In the genomic region with DNA sequence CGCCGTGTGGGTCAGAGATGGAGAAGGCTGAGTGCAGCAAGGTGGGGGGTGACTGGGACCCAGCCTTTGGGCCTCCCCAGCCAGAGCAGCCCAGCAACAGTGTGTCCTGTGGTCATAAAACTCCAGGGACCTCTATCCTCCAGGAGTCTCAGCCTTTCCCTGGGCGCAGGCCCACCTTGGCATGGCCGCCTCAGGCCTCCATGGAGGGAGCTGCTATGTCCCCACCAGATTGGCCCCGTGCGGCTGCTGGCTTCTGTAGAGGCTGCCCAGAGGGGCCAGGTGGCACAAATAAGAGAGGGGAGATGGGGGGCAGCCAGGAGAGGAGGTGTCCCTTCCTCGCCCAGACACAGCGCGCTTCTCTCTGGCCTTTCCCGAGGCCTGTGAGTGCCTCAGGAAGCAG, we compare ENCODE assay signal across 27 cellular contexts. TPM values are rescaled to one million over a fixed set of nuclear protein-coding genes. Genes with fewer than 3 reads are reported as not detected.
"Had no signal": no experiment of that assay in that cellular context is flagged by ENCODE, and none has a peak within 500 bp of the region (broad histone marks: within the 10 kb centered on the region; RNA-seq: fewer than 3 reads in every experiment).

No MANE protein-coding gene starts in this region.

- H3K36me3 ChIP-seq: breast epithelium had no signal

- H3K4me3 ChIP-seq: breast epithelium, heart right ventricle, upper lobe of right lung had no signal

- DNase-seq: activated B cell treated with CpG ODN at 0.5 μM for 24 hours; activated CD4-positive, alpha-beta T cell treated with anti-CD3 and anti-CD28 coated beads, Interleukin-2, amount 50 U/mL, for 1 hour; activated CD8-positive, alpha-beta T cell treated with anti-CD3 and anti-CD28 coated beads for 36 hours; activated gamma-delta T cell treated with Interleukin-2 at 50 U/mL for 16 hours; activated T-cell treated with anti-CD3 and anti-CD28 coated beads, Interleukin-2, amount 50 U/mL, for 4 hours; central memory CD4-positive, alpha-beta T cell; foreskin fibroblast; heart right ventricle; naive B cell; right cardiac atrium; stimulated activated CD4-positive, alpha-beta T cell treated with anti-CD3 and anti-CD28 coated beads, Interleukin-2, amount 100 ng/mL, for 48 hours; stimulated activated naive CD8-positive, alpha-beta T cell treated with anti-CD3 and anti-CD28 coated beads, Interleukin-15, amount 100 ng/mL, for 72 hours; substantia nigra; T-helper 1 cell; upper lobe of right lung had no signal

- ATAC-seq: activated CD8-positive, alpha-beta T cell treated with anti-CD3 and anti-CD28 coated beads for 36 hours; activated T-cell treated with anti-CD3 and anti-CD28 coated beads, Interleukin-2, amount 50 U/mL, for 4 hours; activated T-helper 17 cell treated with anti-CD3 and anti-CD28 coated beads, Interleukin-2, amount 50 U/mL, for 72 hours; esophagus mucosa; heart right ventricle; right cardiac atrium; stimulated activated naive CD8-positive, alpha-beta T cell treated with anti-CD3 and anti-CD28 coated beads, Interleukin-15, amount 100 ng/mL, for 72 hours; upper lobe of right lung had no signal

- H3K4me3 Mint-ChIP-seq: activated CD8-positive, alpha-beta T cell treated with anti-CD3 and anti-CD28 coated beads for 36 hours; activated naive CD4-positive, alpha-beta T cell treated with anti-CD3 and anti-CD28 coated beads, Interleukin-2, amount 50 U/mL, for 24 hours; activated T-cell treated with anti-CD3 and anti-CD28 coated beads, Interleukin-2, amount 50 U/mL, for 4 hours; activated T-helper 17 cell treated with anti-CD3 and anti-CD28 coated beads, Interleukin-2, amount 50 U/mL, for 72 hours; mesothelial cell of epicardium; stimulated activated naive CD8-positive, alpha-beta T cell treated with anti-CD3 and anti-CD28 coated beads, Interleukin-15, amount 100 ng/mL, for 72 hours had no signal

- H3K9me3 ChIP-seq: breast epithelium, heart right ventricle, upper lobe of right lung had no signal

- H3K36me3 Mint-ChIP-seq: naive B cell had no signal

- H3K9me3 Mint-ChIP-seq: activated B cell treated with CpG ODN at 0.5 μM for 24 hours; activated CD8-positive, alpha-beta T cell treated with anti-CD3 and anti-CD28 coated beads for 36 hours; activated naive CD4-positive, alpha-beta T cell treated with anti-CD3 and anti-CD28 coated beads, Interleukin-2, amount 50 U/mL, for 24 hours; activated T-cell treated with anti-CD3 and anti-CD28 coated beads, Interleukin-2, amount 50 U/mL, for 4 hours; activated T-helper 17 cell treated with anti-CD3 and anti-CD28 coated beads, Interleukin-2, amount 50 U/mL, for 72 hours; mesothelial cell of epicardium; stimulated activated naive CD8-positive, alpha-beta T cell treated with anti-CD3 and anti-CD28 coated beads, Interleukin-15, amount 100 ng/mL, for 72 hours; T-helper 2 cell treated with Interferon-gamma antibody and Interleukin-4, amounts not matched to agents 5 μg/mL and 100 μg/mL, for 36 hours had no signal

- H3K27ac ChIP-seq: breast epithelium, heart right ventricle, upper lobe of right lung had no signal

- H3K27ac Mint-ChIP-seq: activated CD8-positive, alpha-beta T cell treated with anti-CD3 and anti-CD28 coated beads for 36 hours; activated naive CD4-positive, alpha-beta T cell treated with anti-CD3 and anti-CD28 coated beads, Interleukin-2, amount 50 U/mL, for 24 hours; activated T-helper 17 cell treated with anti-CD3 and anti-CD28 coated beads, Interleukin-2, amount 50 U/mL, for 72 hours; mesothelial cell of epicardium; T-helper 2 cell treated with Interferon-gamma antibody and Interleukin-4, amounts not matched to agents 5 μg/mL and 100 μg/mL, for 36 hours had no signal

- H3K4me1 Mint-ChIP-seq: activated T-helper 17 cell treated with anti-CD3 and anti-CD28 coated beads, Interleukin-2, amount 50 U/mL, for 72 hours had no signal

RNA-seq across cellular contexts. Expression of a gene that starts 5.9 kb away (rescaled TPM):
- total RNA-seq: heart right ventricle, omental fat pad, right cardiac atrium had no signal

RNA-seq across cellular contexts. Expression of a gene that starts 20.5 kb away (rescaled TPM):
- total RNA-seq: activated B cell treated with CpG ODN at 0.5 μM for 24 hours; activated CD8-positive, alpha-beta T cell treated with anti-CD3 and anti-CD28 coated beads for 36 hours; esophagus mucosa; glomerular endothelial cell; heart right ventricle; kidney epithelial cell; lower leg skin; mesothelial cell of epicardium; omental fat pad; pulmonary artery endothelial cell; right cardiac atrium; upper lobe of right lung had no signal
- polyA plus RNA-seq: heart right ventricle, neural cell, right cardiac atrium had no signal
